Comparison of ENCODE assay signal across 2 cellular contexts in genomic region chr15:52559583-52559982, GRCh38.
TF ChIP-seq lines count a peak whose summit lies in the region.

No MANE protein-coding gene starts in this region.

TF ChIP-seq in SK-N-SH treated with all-trans-retinoic acid at 6 μM for 48 hours, 23 proteins besides CTCF, POLR2A, EP300 and RAD21 (continued from another document):
- no peak for TF ChIP-seq TSHZ2 (CRISPR knock-in tag; IDR thresholded peaks at IDR 0.05)
- no peak for TF ChIP-seq ZC3H10 (CRISPR knock-in tag; IDR thresholded peaks at IDR 0.05)
- no peak for TF ChIP-seq PATZ1 (CRISPR knock-in tag; IDR thresholded peaks at IDR 0.05; ENCODE audit: borderline replicate concordance)
- no peak for TF ChIP-seq ZNF70 (CRISPR knock-in tag; IDR thresholded peaks at IDR 0.05)
- no peak for TF ChIP-seq PPARA (CRISPR knock-in tag; IDR thresholded peaks at IDR 0.05; ENCODE audit: borderline replicate concordance)
- TF ChIP-seq RARB (CRISPR knock-in tag; IDR thresholded peaks at IDR 0.05) = no peak
- TF ChIP-seq ARNTL (CRISPR knock-in tag; IDR thresholded peaks at IDR 0.05; ENCODE audit: borderline replicate concordance, low read depth) = no peak
- no peak for TF ChIP-seq BACH2 (CRISPR knock-in tag; IDR thresholded peaks at IDR 0.05; ENCODE audit: borderline replicate concordance)
- no peak for TF ChIP-seq ZFP3 (CRISPR knock-in tag; IDR thresholded peaks at IDR 0.05)
- no peak for TF ChIP-seq ZFP30 (CRISPR knock-in tag; IDR thresholded peaks at IDR 0.05)
- TF ChIP-seq POU6F1 (CRISPR knock-in tag; IDR thresholded peaks at IDR 0.05; ENCODE audit: borderline replicate concordance, low read depth) = no peak
- TF ChIP-seq CREB5 (CRISPR knock-in tag; IDR thresholded peaks at IDR 0.05; ENCODE audit: low read depth) = no peak
- no peak for TF ChIP-seq SNAI2 (CRISPR knock-in tag; IDR thresholded peaks at IDR 0.05)
- TF ChIP-seq TCF4 (CRISPR knock-in tag; IDR thresholded peaks at IDR 0.05; ENCODE audit: borderline replicate concordance) = no peak

TF ChIP-seq in SK-N-SH, 30 proteins besides CTCF, POLR2A, EP300 and RAD21 (continued from another document):
- TF ChIP-seq PBX3 (IDR thresholded peaks at IDR 0.05) (no peak), ELF1 (IDR thresholded peaks at IDR 0.05) (no peak), RXRA (IDR thresholded peaks at IDR 0.05; ENCODE audit: borderline replicate concordance, low read depth) (no peak), GATA2 (CRISPR knock-in tag; IDR thresholded peaks at IDR 0.05) (no peak), FOXJ3 (CRISPR knock-in tag; IDR thresholded peaks at IDR 0.05) (no peak), RCOR1 (IDR thresholded peaks at IDR 0.05; ENCODE audit: low read length) (no peak)
